10 cellular contexts compared by ENCODE assay signal in genomic region chr17:77375108-77375507, GRCh38.
DNase-seq lines count a peak whose midpoint lies in the region; ATAC-seq and TF ChIP-seq lines count a peak whose summit lies in the region.
"Had no signal": no experiment of that assay in that cellular context is flagged by ENCODE, and none has a peak within 500 bp of the region (broad histone marks: within the 10 kb centered on the region; RNA-seq: fewer than 3 reads in every experiment).

No MANE protein-coding gene starts in this region.

- peak overlapping the region; percentile 90 to 99 (median 96) for H3K27ac ChIP-seq in adrenal gland
- H3K27ac ChIP-seq in stomach: peak overlapping the region; percentile 93 to 98 (median 94)
- no peak overlapping the region for H3K27ac ChIP-seq in Karpas-422 (ENCODE audit: low read length)

- H4K20me1 ChIP-seq in Karpas-422 (ENCODE audit: insufficient read depth, low read depth, low read length): peaks cover 4% of the 10 kb centered on the region; the same call in 1 of the 2 replicates

- no peak for TF ChIP-seq EP300 in stomach (IDR thresholded peaks at IDR 0.05)

- TF ChIP-seq CTCF in adrenal gland (IDR thresholded peaks at IDR 0.05) (no peak), stomach (IDR thresholded peaks at IDR 0.05) (no peak)

- peak overlapping the region; percentile 93 for H3K27ac Mint-ChIP-seq in T-helper 2 cell treated with Interferon-gamma antibody and Interleukin-4, amounts not matched to agents 5 μg/mL and 100 μg/mL, for 36 hours

- peaks cover 38% of the 10 kb centered on the region for H3K36me3 Mint-ChIP-seq in T-helper 2 cell treated with Interferon-gamma antibody and Interleukin-4, amounts not matched to agents 5 μg/mL and 100 μg/mL, for 36 hours (ENCODE audit: low read depth)

- no peak for DNase-seq in T-helper 2 cell treated with Interferon-gamma antibody and Interleukin-4, amounts not matched to agents 5 μg/mL and 100 μg/mL, for 36 hours (ENCODE audit: low spot score)
- DNase-seq in T-helper 2 cell (no peak), adrenal gland (peak in 3 of 7 donors; percentile 17 to 33 (median 24)), left kidney (ENCODE audit: low read depth, low spot score) (peak; percentile 61), stomach (peak; percentile 60), Karpas-422 (no peak)
- DNase-seq: ACHN, NCI-H187 treated with DMSO at 0.1 percent for 48 hours had no signal

- peaks cover 61 to 85% of the 10 kb centered on the region in 2 donors for H3K4me1 ChIP-seq in adrenal gland (replicated peaks in 1 of 2)
- H3K4me1 ChIP-seq in stomach: peaks cover 84 to 98% (median 93%) of the 10 kb centered on the region in 4 donors
- peaks cover 15% of the 10 kb centered on the region for H3K4me1 ChIP-seq in Karpas-422 (ENCODE audit: low read length)

- H3K27me3 ChIP-seq in adrenal gland: no peaks in the 10 kb centered on the region
- H3K27me3 ChIP-seq in stomach: no peaks in the 10 kb centered on the region
- H3K27me3 ChIP-seq in Karpas-422 (ENCODE audit: low read length): no peaks in the 10 kb centered on the region

- H3K9me3 ChIP-seq in adrenal gland (replicated peaks in 1 of 3): no peaks in the 10 kb centered on the region
- H3K9me3 ChIP-seq in stomach: no peaks in the 10 kb centered on the region
- H3K9me3 ChIP-seq in Karpas-422 (ENCODE audit: low read length): no peaks in the 10 kb centered on the region

- no peaks in the 10 kb centered on the region for H3K27me3 Mint-ChIP-seq in T-helper 2 cell treated with Interferon-gamma antibody and Interleukin-4, amounts not matched to agents 5 μg/mL and 100 μg/mL, for 36 hours (ENCODE audit: low read depth)

- no peaks in the 10 kb centered on the region for H3K79me2 ChIP-seq in Karpas-422 (ENCODE audit: low read length)

- no peaks in the 10 kb centered on the region for H3K36me3 ChIP-seq in adrenal gland (replicated peaks in 1 of 2)
- peaks cover 0 to 12% (median 0%) of the 10 kb centered on the region in 4 donors for H3K36me3 ChIP-seq in stomach
- H3K36me3 ChIP-seq in Karpas-422 (ENCODE audit: insufficient read depth, low read length): no peaks in the 10 kb centered on the region

- H3K4me3 ChIP-seq in adrenal gland (peak overlapping the region in 2 of 4 donors; percentile 51 to 78), stomach (peak overlapping the region; percentile 70 to 93 (median 82)), Karpas-422 (ENCODE audit: low read length) (no peak overlapping the region)

- H3K9me3 Mint-ChIP-seq in T-helper 2 cell treated with Interferon-gamma antibody and Interleukin-4, amounts not matched to agents 5 μg/mL and 100 μg/mL, for 36 hours: no peaks in the 10 kb centered on the region

- no peak overlapping the region for H3K4me2 ChIP-seq in Karpas-422 (ENCODE audit: low read depth, low read length, poor library complexity, severe bottlenecking)

- H2AFZ ChIP-seq in Karpas-422 (ENCODE audit: low read length): no peak overlapping the region

- H3K4me1 Mint-ChIP-seq in T-helper 2 cell treated with Interferon-gamma antibody and Interleukin-4, amounts not matched to agents 5 μg/mL and 100 μg/mL, for 36 hours (ENCODE audit: low read depth): peaks cover 58% of the 10 kb centered on the region

- 7 to 49% (median 34%) methylated on average over 3 to 13 of the region's 13 CpGs for WGBS in adrenal gland, 4 donors
- WGBS in stomach, 5 donors: 18 to 33% (median 23%) methylated on average over 13 of the region's 13 CpGs

- TF ChIP-seq POLR2A in adrenal gland (IDR thresholded peaks at IDR 0.05) (no peak), stomach (IDR thresholded peaks at IDR 0.05) (no peak)

- H3K9ac ChIP-seq in Karpas-422 (ENCODE audit: low read length): no peak overlapping the region

- ATAC-seq in GM21528 (IDR thresholded peaks at IDR 0.05; ENCODE audit: low FRiP score, unreplicated experiment) (no peak), HG03342 (IDR thresholded peaks at IDR 0.05; ENCODE audit: unreplicated experiment) (no peak)

- peak overlapping the region; percentile 90 for H3K4me3 Mint-ChIP-seq in T-helper 2 cell treated with Interferon-gamma antibody and Interleukin-4, amounts not matched to agents 5 μg/mL and 100 μg/mL, for 36 hours

- H3K9me2 ChIP-seq in Karpas-422 (replicated peaks; ENCODE audit: insufficient read depth, low read length): no peaks in the 10 kb centered on the region

- intact Hi-C loops in adrenal gland (cut with DNase I): no loop called here
- intact Hi-C loops in stomach (cut with DNase I; ENCODE audit: low total_unique reads): no loop called here

Comparison
In these comparisons a context has a peak if more than half of its experiments do, and no peak if none do; other contexts are left out.
1. DNase-seq: peak in left kidney (single experiment) and stomach (single experiment); none in T-helper 2 cell treated with Interferon-gamma antibody and Interleukin-4, amounts not matched to agents 5 μg/mL and 100 μg/mL, for 36 hours (single experiment), T-helper 2 cell (0 of 5) and Karpas-422 (single experiment).